ENCODE assay signal across 1 cellular context in genomic region chr19:55536366-55536765, GRCh38.
TF ChIP-seq lines count a peak whose summit lies in the region.

No MANE protein-coding gene starts in this region.

TF ChIP-seq in HepG2, 621 proteins besides CTCF, POLR2A, EP300 and RAD21:
- no peak for TF ChIP-seq PLRG1 (conservative IDR thresholded peaks at IDR 0.05)
- TF ChIP-seq JUNB (CRISPR knock-in tag; IDR thresholded peaks at IDR 0.05; ENCODE audit: borderline replicate concordance): no peak
- no peak for TF ChIP-seq NAIF1 (CRISPR knock-in tag; IDR thresholded peaks at IDR 0.05; ENCODE audit: borderline replicate concordance)
- TF ChIP-seq NFIC (IDR thresholded peaks at IDR 0.05; ENCODE audit: low read length): no peak
- TF ChIP-seq ZNF331 (CRISPR knock-in tag; IDR thresholded peaks at IDR 0.05): no peak
